In the genomic region with DNA sequence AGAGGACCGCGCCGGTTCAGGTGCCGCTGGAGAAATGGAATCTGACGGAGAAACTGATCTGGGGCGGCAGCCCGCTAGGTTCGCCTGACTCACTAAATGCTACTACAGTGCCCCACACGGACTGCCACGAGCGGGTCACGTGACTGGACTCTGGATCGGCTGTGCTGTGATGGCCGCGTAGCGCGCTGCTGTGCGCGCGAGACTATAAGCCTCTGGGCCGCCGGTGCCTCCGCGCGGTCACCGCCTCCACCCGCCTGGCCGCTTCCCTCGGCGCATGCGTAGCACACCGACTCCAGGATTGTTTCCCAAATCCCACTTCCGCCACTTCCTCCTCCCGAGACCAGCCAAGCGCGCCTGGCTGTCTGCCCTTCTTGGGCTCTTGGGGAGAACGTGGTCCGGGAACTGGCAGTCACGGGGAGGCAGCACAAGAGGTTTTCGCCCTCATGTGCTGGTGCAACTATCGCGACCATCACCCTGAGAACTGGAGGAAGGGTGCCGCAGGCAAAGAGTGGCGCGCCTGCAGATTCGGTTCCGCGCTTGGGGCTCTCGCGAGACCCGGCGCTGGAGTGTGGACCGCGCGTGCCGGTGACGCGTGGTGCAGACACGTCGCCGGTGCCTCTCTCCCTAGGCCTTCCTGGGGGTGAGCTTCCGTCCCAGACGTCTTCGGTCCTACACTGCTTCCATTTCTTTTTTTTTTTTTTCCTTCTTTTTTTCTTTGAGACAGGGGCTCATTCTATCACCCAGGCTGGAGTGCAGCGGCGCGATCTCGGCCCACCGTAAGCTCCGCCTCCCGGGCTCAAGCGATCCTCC, we compare ENCODE assay signal across 8 cellular contexts. TPM values are rescaled to one million over a fixed set of nuclear protein-coding genes. Genes with fewer than 3 reads are reported as not detected.
DNase-seq lines count a peak whose midpoint lies in the region; ATAC-seq and TF ChIP-seq lines count a peak whose summit lies in the region.

No MANE protein-coding gene starts in this region.

- H3K36me3 ChIP-seq in SU-DHL-6 (ENCODE audit: low read length) (no peaks in the 10 kb centered on the region), adipocyte (ENCODE audit: control insufficient read depth, insufficient read depth, low read length, severe bottlenecking) (no peaks in the 10 kb centered on the region)

- peaks cover 12% of the 10 kb centered on the region for H3K4me1 Mint-ChIP-seq in type B pancreatic cell (ENCODE audit: unreplicated experiment)

- H2AFZ ChIP-seq in SU-DHL-6 (ENCODE audit: low read depth, low read length, severe bottlenecking) = peak overlapping the region; percentile 77

- no peaks in the 10 kb centered on the region for H4K20me1 ChIP-seq in SU-DHL-6 (ENCODE audit: low read depth, low read length)

- H3K4me2 ChIP-seq in SU-DHL-6 (ENCODE audit: low read depth, low read length, poor library complexity, severe bottlenecking) = peak overlapping the region; percentile 79

- peaks cover 14% of the 10 kb centered on the region for H3K79me2 ChIP-seq in SU-DHL-6 (ENCODE audit: insufficient read depth, low read length)

- H3K9me2 ChIP-seq in SU-DHL-6 (replicated peaks; ENCODE audit: insufficient read depth, low read length) = no peaks in the 10 kb centered on the region

- peak overlapping the region; percentile 99 for H3K27ac Mint-ChIP-seq in type B pancreatic cell

- H3K27me3 ChIP-seq in SU-DHL-6 (ENCODE audit: low read length) = no peaks in the 10 kb centered on the region
- H3K27me3 ChIP-seq in adipocyte (replicated peaks; ENCODE audit: control insufficient read depth, insufficient read depth, low read length) = no peaks in the 10 kb centered on the region

- H3K4me1 ChIP-seq in adipocyte (ENCODE audit: control insufficient read depth, insufficient read depth, low read length) = peaks cover 9% of the 10 kb centered on the region

- peaks cover 51% of the 10 kb centered on the region for H3F3A ChIP-seq in SU-DHL-6 (ENCODE audit: insufficient read depth)

- H3K36me3 Mint-ChIP-seq in type B pancreatic cell = peaks cover 3% of the 10 kb centered on the region

- peak overlapping the region; percentile 96 for H3K4me3 Mint-ChIP-seq in type B pancreatic cell

- DNase-seq in NCI-H128 (lab: John Stamatoyannopoulos, UW; ENCODE audit: unreplicated experiment) = peak; percentile 94
- peak; percentile 99 for DNase-seq in adipocyte (ENCODE audit: low read depth)
- DNase-seq in cardiac septum (ENCODE audit: low spot score) = peak; percentile 97
- DNase-seq in pons (ENCODE audit: low spot score) = peak; percentile 97
- DNase-seq in type B pancreatic cell (ENCODE audit: extremely low spot score, unreplicated experiment) = peak; percentile 96

- peak overlapping the region; percentile 95 for H3K27ac ChIP-seq in SU-DHL-6 (ENCODE audit: low read depth, low read length)

- no peaks in the 10 kb centered on the region for H3K9me3 Mint-ChIP-seq in type B pancreatic cell

- intact Hi-C loops in cardiac septum (cut with DNase I) = loop anchor here (2.0 to 5.0 kb wide), 2 partner anchors 23 to 269 kb away; a partner anchor contains a TSS

- no peaks in the 10 kb centered on the region for H3K27me3 Mint-ChIP-seq in type B pancreatic cell

- TF ChIP-seq POLR2A in GM10847 (IDR thresholded peaks at IDR 0.05; ENCODE audit: extremely low read depth, insufficient read length) = peak; percentile 77

- H3K9me3 ChIP-seq in SU-DHL-6 (ENCODE audit: insufficient read depth, low read length) = no peaks in the 10 kb centered on the region
- H3K9me3 ChIP-seq in adipocyte (ENCODE audit: control insufficient read depth, low read length) = no peaks in the 10 kb centered on the region

- peak overlapping the region; percentile 83 for H3K9ac ChIP-seq in SU-DHL-6 (ENCODE audit: low read length)
- H3K9ac ChIP-seq in adipocyte (ENCODE audit: low read length) = peak overlapping the region; percentile 97

- peak; percentile 70 for ATAC-seq in HG02678 (IDR thresholded peaks at IDR 0.05; ENCODE audit: unreplicated experiment)

- peak overlapping the region; percentile 75 for H3K4me3 ChIP-seq in SU-DHL-6 (ENCODE audit: insufficient read depth, low read length, poor library complexity, severe bottlenecking)
- peak overlapping the region; percentile 86 for H3K4me3 ChIP-seq in adipocyte (ENCODE audit: low read length)

- TF ChIP-seq CTCF in SU-DHL-6 (IDR thresholded peaks at IDR 0.05; ENCODE audit: insufficient read depth, low read length, poor library complexity, severe bottlenecking) = no peak
- TF ChIP-seq CTCF in type B pancreatic cell (conservative IDR thresholded peaks at IDR 0.05) = no peak

RNA-seq across cellular contexts. Expression of a gene that starts 35.8 kb away (rescaled TPM):
- total RNA-seq in cardiac septum (0.11 TPM), type B pancreatic cell (ENCODE audit: low replicate concordance) (4.9 and 11.8 TPM in 2 replicates)

Comparison
In these comparisons a context has a peak if more than half of its experiments do, and no peak if none do; other contexts are left out.
1. Peak in every context shown above with its lines: DNase-seq, ATAC-seq, H3K4me3 ChIP-seq and H3K27ac ChIP-seq.